In genomic region chr6:169800668-169801395, GRCh38 we compare ENCODE assay signal across 8 cellular contexts. TPM values are rescaled to one million over a fixed set of nuclear protein-coding genes. Genes with fewer than 3 reads are reported as not detected.
A peak's percentile ranks its signal among the peaks of the same experiment; 100 is the strongest.
DNase-seq lines count a peak whose midpoint lies in the region; ATAC-seq and TF ChIP-seq lines count a peak whose summit lies in the region.

No MANE protein-coding gene starts in this region.

- no peak overlapping the region for H3K9ac ChIP-seq in HUES48 (ENCODE audit: low read depth, low read length)

- H3K4me3 ChIP-seq in HUES48 (ENCODE audit: low read depth, low read length) (no peak overlapping the region), adrenal gland (no peak overlapping the region), lung (no peak overlapping the region)

- H3K27ac ChIP-seq in HUES48 (ENCODE audit: low read depth, low read length): peak overlapping the region; percentile 70
- H3K27ac ChIP-seq in adrenal gland: peak overlapping the region in 1 of 5 donors; percentile 27
- peak overlapping the region in 1 of 2 donors; percentile 55 for H3K27ac ChIP-seq in lung (ENCODE audit: low read depth in 1 of 2, low read length in 1 of 2)

- DNase-seq in GM03348 (ENCODE audit: low spot score): peak; percentile 76
- peak; percentile 34 to 80 (median 59) for DNase-seq in adrenal gland
- peak; percentile 27 for DNase-seq in lung (ENCODE audit: low spot score)
- DNase-seq in COLO829 (ENCODE audit: low spot score): no peak
- DNase-seq in foreskin melanocyte: no peak

- H3K9me3 ChIP-seq in HUES48 (ENCODE audit: control insufficient read depth, insufficient read depth, low read length) (no peaks in the 10 kb centered on the region), adrenal gland (replicated peaks in 1 of 3) (no peaks in the 10 kb centered on the region), lung (ENCODE audit: control insufficient read depth in 2 of 2, insufficient read depth in 1 of 2, low read length in 1 of 2) (no peaks in the 10 kb centered on the region)

- ATAC-seq in lung (ENCODE audit: insufficient read depth, low FRiP score) (peak; percentile 30), GM21423 (IDR thresholded peaks at IDR 0.05; ENCODE audit: unreplicated experiment) (no peak), GM18873 (IDR thresholded peaks at IDR 0.05; ENCODE audit: low FRiP score, unreplicated experiment) (no peak)

- TF ChIP-seq CTCF in adrenal gland (IDR thresholded peaks at IDR 0.05) (no peak), lung (IDR thresholded peaks at IDR 0.05; ENCODE audit: control extremely low read depth, extremely low read depth) (no peak)

- no peak for TF ChIP-seq POLR2A in adrenal gland (IDR thresholded peaks at IDR 0.05)

- 66 to 79% (median 69%) methylated on average over 12 to 13 of the region's 13 CpGs for WGBS in adrenal gland, 4 donors
- WGBS in lung, 2 donors: 62 to 71% methylated on average over 13 of the region's 13 CpGs

- intact Hi-C loops in adrenal gland (cut with DNase I): no loop called here

- H3K4me1 ChIP-seq in HUES48 (ENCODE audit: control insufficient read depth, insufficient read depth, low read length) (peaks cover 8% of the 10 kb centered on the region), adrenal gland (replicated peaks in 1 of 2) (no peaks in the 10 kb centered on the region), lung (ENCODE audit: control insufficient read depth in 2 of 2, insufficient read depth in 2 of 2, low read length in 2 of 2) (peaks cover 0 to 6% of the 10 kb centered on the region in 2 donors)

- H3K36me3 ChIP-seq in HUES48 (ENCODE audit: control insufficient read depth, insufficient read depth, low read length) (no peaks in the 10 kb centered on the region), adrenal gland (replicated peaks in 1 of 2) (no peaks in the 10 kb centered on the region), lung (ENCODE audit: control insufficient read depth in 2 of 2, insufficient read depth in 2 of 2, low read length in 2 of 2) (no peaks in the 10 kb centered on the region)

- no peaks in the 10 kb centered on the region; the same call in 1 of the 2 replicates for H3K27me3 ChIP-seq in HUES48 (ENCODE audit: control insufficient read depth, insufficient read depth, low read length)
- H3K27me3 ChIP-seq in adrenal gland: no peaks in the 10 kb centered on the region
- no peaks in the 10 kb centered on the region for H3K27me3 ChIP-seq in lung (ENCODE audit: control insufficient read depth, insufficient read depth)

RNA-seq across cellular contexts. Expression of gene ERMARD, which starts 49.4 kb away (rescaled TPM):
- total RNA-seq in adrenal gland (10 to 100 TPM; 10.1 to 40.2 (median 27.6) TPM), lung (10 to 100 TPM; 24.7 to 41.0 TPM)
- polyA plus RNA-seq in adrenal gland (100 to 1,000 TPM in 2 of 3 donors, 10 to 100 TPM in 1; 20.1 to 296 (median 151) TPM), lung (10 to 100 TPM; 18.7 to 55.3 TPM)

RNA-seq across cellular contexts. Expression of gene DYNLT2, which starts 49.5 kb away (rescaled TPM):
- total RNA-seq in adrenal gland (1 to 10 TPM in 6 of 8 donors, under 1 TPM in 2; 0.14 to 2.2 (median 1.4) TPM), lung (1 to 10 TPM; 1.6 to 5.2 TPM)
- polyA plus RNA-seq in adrenal gland (1 to 10 TPM; 1.7 to 3.8 (median 2.3) TPM), lung (1 to 10 TPM in 1 of 2 donors, under 1 TPM in 1; 0.69 to 3.2 TPM)

Comparison
In these comparisons a context has a peak if more than half of its experiments do, and no peak if none do; other contexts are left out.
1. DNase-seq: peak in GM03348 (single experiment), adrenal gland (7 of 7) and lung (single experiment); none in COLO829 (single experiment) and foreskin melanocyte (single experiment).